ENCODE assay signal across 30 cellular contexts in the genomic region with DNA sequence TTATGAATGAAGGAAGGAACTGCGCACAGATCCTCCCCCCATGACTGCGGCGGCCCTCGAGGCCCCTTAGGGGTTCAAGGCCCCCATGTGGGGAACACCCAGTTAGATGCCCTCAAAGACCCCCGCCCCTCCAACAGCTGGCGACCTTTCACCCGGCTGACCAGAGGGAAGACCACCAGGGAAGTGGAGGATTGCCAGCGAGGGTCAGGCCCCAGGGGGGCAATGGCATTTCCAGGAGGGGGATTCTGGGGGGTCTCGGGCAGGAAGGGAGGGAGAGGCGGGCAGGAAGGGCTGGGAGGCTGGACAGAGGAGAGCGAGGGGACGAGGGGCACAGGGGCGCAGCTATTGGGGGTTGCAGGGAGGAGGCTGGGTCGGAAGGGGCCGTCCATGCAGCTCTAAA.
A peak's percentile ranks its signal among the peaks of the same experiment; 100 is the strongest.
DNase-seq lines count a peak whose midpoint lies in the region; ATAC-seq and TF ChIP-seq lines count a peak whose summit lies in the region.
"Had no signal": no experiment of that assay in that cellular context is flagged by ENCODE, and none has a peak within 500 bp of the region (broad histone marks: within the 10 kb centered on the region; RNA-seq: fewer than 3 reads in every experiment).

No MANE protein-coding gene starts in this region.

- no peaks in the 10 kb centered on the region for H3K36me3 ChIP-seq in IMR-90 (ENCODE audit: control insufficient read depth, insufficient read depth, low read length)
- no peaks in the 10 kb centered on the region for H3K36me3 ChIP-seq in hepatocyte (replicated peaks; ENCODE audit: insufficient read depth, low read depth)
- no peaks in the 10 kb centered on the region for H3K36me3 ChIP-seq in testis (ENCODE audit: low read depth, missing control alignments)
- no peaks in the 10 kb centered on the region for H3K36me3 ChIP-seq in heart right ventricle
- H3K36me3 ChIP-seq: gastroesophageal sphincter, left lung, spleen, vagina had no signal

- no peak for DNase-seq in IMR-90
- no peak for DNase-seq in hepatocyte (ENCODE audit: low spot score)
- DNase-seq in nephron progenitor cell, result peak; percentile 53
- DNase-seq in testis, result no peak
- DNase-seq in heart right ventricle, result no peak
- no peak for DNase-seq in RWPE1 (ENCODE audit: low spot score)
- DNase-seq: activated CD4-positive, alpha-beta memory T cell treated with anti-CD3 and anti-CD28 coated beads for 36 hours; activated CD4-positive, alpha-beta T cell treated with anti-CD3 and anti-CD28 coated beads for 1 hour; amniotic stem cell; DMS 273 treated with DMSO at 0.1 percent for 48 hours; EL; hippocampal formation; left lung; MV-4-11; naive B cell; NCI-H1436 treated with DMSO at 0.1 percent for 48 hours; NCI-H226; NCI-H526 treated with DMSO at 0.1 percent for 48 hours; NK-92 treated with Interleukin-12 subunit alpha and Interleukin-12 subunit beta, amount 100 ng/mL, for 24 hours; SHP77 treated with DMSO at 0.1 percent for 48 hours; spleen; stimulated activated CD4-positive, alpha-beta T cell treated with anti-CD3 and anti-CD28 coated beads, Interleukin-2, amount 100 ng/mL, for 24 hours; stimulated activated naive CD8-positive, alpha-beta T cell treated with anti-CD3 and anti-CD28 coated beads, Interleukin-15, Interleukin-2, amounts not matched to agents 100 U/mL and 50 U/mL, for 24 hours had no signal

- peaks cover 55% of the 10 kb centered on the region for H3K4me1 Mint-ChIP-seq in nephron progenitor cell
- H3K4me1 Mint-ChIP-seq: activated naive CD4-positive, alpha-beta T cell treated with anti-CD3 and anti-CD28 coated beads, Interleukin-2, amount 50 U/mL, for 24 hours; activated T-helper 17 cell treated with anti-CD3 and anti-CD28 coated beads, Interleukin-2, amount 50 U/mL, for 72 hours; naive B cell had no signal

- H3K27me3 ChIP-seq in IMR-90 (ENCODE audit: control insufficient read depth, insufficient read depth, low read length), result peaks cover 6% of the 10 kb centered on the region; the same call in 1 of the 2 replicates
- no peaks in the 10 kb centered on the region for H3K27me3 ChIP-seq in hepatocyte
- H3K27me3 ChIP-seq in testis, result no peaks in the 10 kb centered on the region
- H3K27me3 ChIP-seq in heart right ventricle, result peaks cover 0 to 13% (median 0%) of the 10 kb centered on the region in 7 donors
- H3K27me3 ChIP-seq: vagina had no signal

- intact Hi-C loops in IMR-90 (cut with micrococcal nuclease) (no loop called here), testis (cut with DNase I; ENCODE audit: low total_unique reads) (no loop called here), heart right ventricle (cut with DNase I) (no loop called here)

- ATAC-seq in IMR-90 (ENCODE audit: low read depth) (no peak), GM19395 (IDR thresholded peaks at IDR 0.05; ENCODE audit: unreplicated experiment) (no peak), heart right ventricle (no peak)
- ATAC-seq: activated T-helper 17 cell treated with anti-CD3 and anti-CD28 coated beads, Interleukin-2, amount 50 U/mL, for 72 hours; gastroesophageal sphincter; left lung; stimulated activated naive CD8-positive, alpha-beta T cell treated with anti-CD3 and anti-CD28 coated beads, Interleukin-15, Interleukin-2, amounts not matched to agents 100 U/mL and 50 U/mL, for 24 hours had no signal

- no peak overlapping the region for H2BK5ac ChIP-seq in IMR-90 (ENCODE audit: low read depth, low read length, poor library complexity, severe bottlenecking)

- H3K18ac ChIP-seq in IMR-90 (ENCODE audit: low read depth, low read length), result no peak overlapping the region

- H3K56ac ChIP-seq in IMR-90 (ENCODE audit: extremely low read depth, insufficient read depth, low read length), result no peak overlapping the region

- no peak overlapping the region for H4K91ac ChIP-seq in IMR-90 (ENCODE audit: insufficient read depth, low read depth, low read length)

- dilution Hi-C loops in IMR-90 (cut with HindIII; ENCODE audit: low sequenced_read_pairs, unreplicated experiment), result no loop called here

- peak overlapping the region; percentile 28; the same call in 1 of the 2 replicates for H2AK5ac ChIP-seq in IMR-90 (ENCODE audit: low read depth, low read length)

- TF ChIP-seq CTCF in IMR-90 (conservative IDR thresholded peaks at IDR 0.05; ENCODE audit: low read depth, low read length), result no peak
- no peak for TF ChIP-seq CTCF in hepatocyte (IDR thresholded peaks at IDR 0.05; ENCODE audit: poor library complexity)
- TF ChIP-seq CTCF in nephron progenitor cell (IDR thresholded peaks at IDR 0.05), result no peak
- TF ChIP-seq CTCF in testis (IDR thresholded peaks at IDR 0.05), result no peak
- TF ChIP-seq CTCF in heart right ventricle (IDR thresholded peaks at IDR 0.05), result no peak
- TF ChIP-seq CTCF in RWPE1 (conservative IDR thresholded peaks at IDR 0.05; ENCODE audit: low read depth), result no peak

- H3K79me2 ChIP-seq in hepatocyte, result no peaks in the 10 kb centered on the region
- H3K79me2 ChIP-seq: parathyroid adenoma had no signal

- no peak overlapping the region for H3K23ac ChIP-seq in IMR-90 (ENCODE audit: low read depth, low read length)

- no peak overlapping the region for H2BK120ac ChIP-seq in IMR-90 (ENCODE audit: low read depth, low read length)

- H3K4me3 Mint-ChIP-seq in nephron progenitor cell, result peak overlapping the region; percentile 38
- H3K4me3 Mint-ChIP-seq: activated CD4-positive, alpha-beta memory T cell treated with anti-CD3 and anti-CD28 coated beads for 36 hours; activated naive CD4-positive, alpha-beta T cell treated with anti-CD3 and anti-CD28 coated beads, Interleukin-2, amount 50 U/mL, for 24 hours; activated T-helper 17 cell treated with anti-CD3 and anti-CD28 coated beads, Interleukin-2, amount 50 U/mL, for 72 hours; naive B cell; T-helper 2 cell treated with Interferon-gamma antibody and Interleukin-4, amounts not matched to agents 5 μg/mL and 100 μg/mL, for 36 hours had no signal

- POLR2A ChIA-PET in IMR-90 (lab: Charles Lee; ENCODE audit: unreplicated experiment) (no interaction called here), RWPE1 (lab: Yijun Ruan, JAX; ENCODE audit: low non-redundant PET) (interaction anchor here (0.6 kb wide), 1 partner anchor 796 kb away, joined by 3 read pairs; no protein-coding TSS in a partner anchor)

- no peak overlapping the region for H4K5ac ChIP-seq in IMR-90 (ENCODE audit: low read depth, low read length)

- peaks cover under 1% of the 10 kb centered on the region for H3K9me3 ChIP-seq in IMR-90 (ENCODE audit: control insufficient read depth, insufficient read depth, low read length)
- H3K9me3 ChIP-seq in hepatocyte (ENCODE audit: low read depth), result no peaks in the 10 kb centered on the region
- H3K9me3 ChIP-seq in testis, result no peaks in the 10 kb centered on the region
- H3K9me3 ChIP-seq in heart right ventricle, result no peaks in the 10 kb centered on the region
- H3K9me3 ChIP-seq: gastroesophageal sphincter, left lung, spleen, vagina had no signal

- no peaks in the 10 kb centered on the region for H3K79me1 ChIP-seq in IMR-90 (ENCODE audit: low read depth in 1 of 2, low read length in 2 of 2)

- H3K9me1 ChIP-seq in IMR-90 (ENCODE audit: insufficient read depth, low read length), result peaks cover 7% of the 10 kb centered on the region; the same call in 1 of the 2 replicates

- H2AFZ ChIP-seq in IMR-90 (replicated peaks; ENCODE audit: low read length, poor library complexity) (no peak overlapping the region), hepatocyte (peak overlapping the region; percentile 12)
- H2AFZ ChIP-seq: parathyroid adenoma had no signal

- H3K4me3 ChIP-seq in IMR-90 (ENCODE audit: insufficient read depth, low read depth, low read length), result no peak overlapping the region
- no peak overlapping the region for H3K4me3 ChIP-seq in hepatocyte
- no peak overlapping the region for H3K4me3 ChIP-seq in testis
- H3K4me3 ChIP-seq in heart right ventricle, result peak overlapping the region in 1 of 10 donors; percentile 8
- H3K4me3 ChIP-seq: gastroesophageal sphincter, left lung, spleen, vagina had no signal

- no peak overlapping the region for H2BK15ac ChIP-seq in IMR-90 (ENCODE audit: low read depth, low read length)

- H3K4ac ChIP-seq in IMR-90 (ENCODE audit: low read depth, low read length), result no peak overlapping the region

- no peaks in the 10 kb centered on the region for H3K36me3 Mint-ChIP-seq in nephron progenitor cell (ENCODE audit: low read depth)
- H3K36me3 Mint-ChIP-seq: activated CD4-positive, alpha-beta memory T cell treated with anti-CD3 and anti-CD28 coated beads for 36 hours; activated naive CD4-positive, alpha-beta T cell treated with anti-CD3 and anti-CD28 coated beads, Interleukin-2, amount 50 U/mL, for 24 hours; naive B cell had no signal

- no peaks in the 10 kb centered on the region for H3K9me3 Mint-ChIP-seq in nephron progenitor cell
- H3K9me3 Mint-ChIP-seq: activated CD4-positive, alpha-beta memory T cell treated with anti-CD3 and anti-CD28 coated beads for 36 hours; activated naive CD4-positive, alpha-beta T cell treated with anti-CD3 and anti-CD28 coated beads, Interleukin-2, amount 50 U/mL, for 24 hours; activated T-helper 17 cell treated with anti-CD3 and anti-CD28 coated beads, Interleukin-2, amount 50 U/mL, for 72 hours; T-helper 2 cell treated with Interferon-gamma antibody and Interleukin-4, amounts not matched to agents 5 μg/mL and 100 μg/mL, for 36 hours had no signal

- no peaks in the 10 kb centered on the region for H3K9me2 ChIP-seq in hepatocyte (replicated peaks; ENCODE audit: insufficient read depth)

- CTCF ChIA-PET in IMR-90 (lab: Yijun Ruan, JAX), result no interaction called here
- CTCF ChIA-PET in RWPE1 (lab: Yijun Ruan, JAX), result no interaction called here

- H3K4me2 ChIP-seq in IMR-90 (ENCODE audit: low read depth, low read length), result no peak overlapping the region
- peak overlapping the region; percentile 49 for H3K4me2 ChIP-seq in hepatocyte

- H4K20me1 ChIP-seq in IMR-90 (ENCODE audit: insufficient read depth, low read length), result no peaks in the 10 kb centered on the region
- no peaks in the 10 kb centered on the region for H4K20me1 ChIP-seq in hepatocyte (ENCODE audit: insufficient read depth, poor library complexity, severe bottlenecking)

- in situ Hi-C loops in IMR-90 (cut with MboI; ENCODE audit: low sequenced_read_pairs), result no loop called here

- H3K27ac Mint-ChIP-seq in nephron progenitor cell, result peak overlapping the region; percentile 66
- H3K27ac Mint-ChIP-seq: activated CD4-positive, alpha-beta memory T cell treated with anti-CD3 and anti-CD28 coated beads for 36 hours; activated naive CD4-positive, alpha-beta T cell treated with anti-CD3 and anti-CD28 coated beads, Interleukin-2, amount 50 U/mL, for 24 hours; activated T-helper 17 cell treated with anti-CD3 and anti-CD28 coated beads, Interleukin-2, amount 50 U/mL, for 72 hours; naive B cell; T-helper 2 cell treated with Interferon-gamma antibody and Interleukin-4, amounts not matched to agents 5 μg/mL and 100 μg/mL, for 36 hours had no signal

- H3K27me3 Mint-ChIP-seq in nephron progenitor cell (ENCODE audit: low read depth, poor library complexity), result peaks cover 8% of the 10 kb centered on the region

- BruUV-seq in IMR-90 (replicated peaks; lab: Mats Ljungman, UMichigan), result no TSS peak

- H3K27ac ChIP-seq in IMR-90 (ENCODE audit: insufficient read depth, low read length) (no peak overlapping the region), hepatocyte (no peak overlapping the region), testis (peak overlapping the region; percentile 30 to 31), heart right ventricle (no peak overlapping the region), RWPE1 (no peak overlapping the region)
- H3K27ac ChIP-seq: gastroesophageal sphincter, left lung, parathyroid adenoma, spleen, vagina had no signal

- no peak overlapping the region for H2AK9ac ChIP-seq in IMR-90 (replicated peaks; ENCODE audit: low read depth, low read length, poor library complexity)

- H3K14ac ChIP-seq in IMR-90 (replicated peaks; ENCODE audit: low read depth, low read length), result no peak overlapping the region

- H3K4me1 ChIP-seq in IMR-90 (ENCODE audit: control insufficient read depth, insufficient read depth, low read length) (peaks cover 7% of the 10 kb centered on the region), hepatocyte (ENCODE audit: insufficient read depth) (peaks cover 17% of the 10 kb centered on the region), testis (peaks cover 7% of the 10 kb centered on the region), heart right ventricle (peaks cover 0 to 14% (median 8%) of the 10 kb centered on the region in 9 donors)
- H3K4me1 ChIP-seq: parathyroid adenoma, vagina had no signal

- no peak overlapping the region for H2BK20ac ChIP-seq in IMR-90 (ENCODE audit: low read depth, low read length)

- no CpG with 5 or more reads among the region's 15 CpGs for WGBS in IMR-90 (ENCODE audit: extremely low coverage in 2 of 2, insufficient read length in 1 of 2), 2 experiments
- WGBS in hepatocyte (ENCODE audit: low lambda C conversion rate, missing lambda C conversion rate), result 84% methylated on average over 10 of the region's 15 CpGs
- 47 to 71% methylated on average over 13 to 15 of the region's 15 CpGs for WGBS in testis, 2 donors
- WGBS in heart right ventricle, 2 donors, result 60 to 62% methylated on average over 15 of the region's 15 CpGs

- TF ChIP-seq RAD21 in IMR-90 (IDR thresholded peaks at IDR 0.05; ENCODE audit: low read length), result no peak

- TF ChIP-seq POLR2A in IMR-90 (IDR thresholded peaks at IDR 0.05; ENCODE audit: low read depth, low read length) (no peak), testis (IDR thresholded peaks at IDR 0.05) (no peak)

- H4K8ac ChIP-seq in IMR-90 (ENCODE audit: low read depth in 2 of 2, low read length in 2 of 2), result no peak overlapping the region

- H3K9ac ChIP-seq in IMR-90 (ENCODE audit: low read depth, low read length), result no peak overlapping the region
- H3K9ac ChIP-seq: parathyroid adenoma had no signal

Comparison
In these comparisons a context has a peak if more than half of its experiments do, and no peak if none do; other contexts are left out.
1. H3K27ac ChIP-seq: peak in testis (2 of 2); none in IMR-90 (single experiment), hepatocyte (single experiment), heart right ventricle (0 of 10) and RWPE1 (single experiment).